8 cellular contexts compared by ENCODE assay signal in genomic region chr1:21638531-21639341, GRCh38. TPM values are rescaled to one million over a fixed set of nuclear protein-coding genes. Genes with fewer than 3 reads are reported as not detected.
DNase-seq lines count a peak whose midpoint lies in the region; ATAC-seq, FAIRE-seq and TF ChIP-seq lines count a peak whose summit lies in the region.

No MANE protein-coding gene starts in this region.

- no peak for DNase-seq in A673 (ENCODE audit: low spot score)
- peak; percentile 48 for DNase-seq in HTR-8/SVneo (ENCODE audit: insufficient read length, low spot score)
- DNase-seq in kidney, result peak; percentile 92
- no peak for DNase-seq in NAMALWA (ENCODE audit: low spot score)
- DNase-seq in GM19238 (ENCODE audit: insufficient read length, low spot score), result no peak
- DNase-seq in CD4-positive, alpha-beta T cell, result no peak

- H3K9ac ChIP-seq in kidney (ENCODE audit: low read length in 2 of 2), result peak overlapping the region; percentile 61 to 65

- no peak for TF ChIP-seq CTCF in A673 (conservative IDR thresholded peaks at IDR 0.05; ENCODE audit: low read depth, low read length)
- TF ChIP-seq CTCF in VCaP (conservative IDR thresholded peaks at IDR 0.05), result no peak
- TF ChIP-seq CTCF in kidney (IDR thresholded peaks at IDR 0.05; ENCODE audit: borderline replicate concordance, extremely low read depth, insufficient read depth), result no peak
- no peak for TF ChIP-seq CTCF in CD4-positive, alpha-beta T cell (IDR thresholded peaks at IDR 0.05)

- no TSS peak for BruUV-seq in A673 (replicated peaks; lab: Mats Ljungman, UMichigan)

- no peak overlapping the region for H3K4me3 ChIP-seq in A673 (ENCODE audit: low read depth, low read length, poor library complexity, severe bottlenecking)
- no peak overlapping the region for H3K4me3 ChIP-seq in kidney (ENCODE audit: low read length in 2 of 2)

- POLR2A ChIA-PET in A673 (lab: Charles Lee; ENCODE audit: low non-redundant PET), result no interaction called here
- POLR2A ChIA-PET in CD4-positive, alpha-beta T cell (lab: Charles Lee), result no interaction called here

- CTCF ChIA-PET in A673 (lab: Charles Lee), result no interaction called here
- CTCF ChIA-PET in CD4-positive, alpha-beta T cell (lab: Charles Lee), result no interaction called here

- no peak overlapping the region for H3K27ac Mint-ChIP-seq in CD4-positive, alpha-beta T cell

- H3K36me3 Mint-ChIP-seq in CD4-positive, alpha-beta T cell (ENCODE audit: low read depth), result no peaks in the 10 kb centered on the region

- FAIRE-seq in HTR-8/SVneo (lab: Jason Lieb, UNC) (no peak), kidney (lab: Jason Lieb, UNC) (no peak)

- ATAC-seq in GM21723 (IDR thresholded peaks at IDR 0.05; ENCODE audit: unreplicated experiment), result no peak
- no peak for ATAC-seq in CD4-positive, alpha-beta T cell (ENCODE audit: poor library complexity)

- no peaks in the 10 kb centered on the region for H3K27me3 ChIP-seq in A673 (replicated peaks; ENCODE audit: insufficient read depth, low read depth, low read length, poor library complexity)
- no peaks in the 10 kb centered on the region for H3K27me3 ChIP-seq in CD4-positive, alpha-beta T cell (ENCODE audit: control insufficient read depth, insufficient read depth, low read length)

- H3K36me3 ChIP-seq in A673 (ENCODE audit: insufficient read depth, low read length, poor library complexity, severe bottlenecking), result peaks cover 5% of the 10 kb centered on the region
- peaks cover 0 to 4% of the 10 kb centered on the region in 2 donors for H3K36me3 ChIP-seq in kidney (ENCODE audit: control insufficient read depth in 1 of 2, insufficient read depth in 2 of 2, low read length in 2 of 2)

- H3K9me3 ChIP-seq in A673 (ENCODE audit: low read depth, low read length, poor library complexity, severe bottlenecking) (no peaks in the 10 kb centered on the region), kidney (ENCODE audit: control insufficient read depth in 1 of 2, low read length in 2 of 2) (no peaks in the 10 kb centered on the region)
- no peaks in the 10 kb centered on the region for H3K9me3 ChIP-seq in CD4-positive, alpha-beta T cell (ENCODE audit: control insufficient read depth, low read length)

- peak overlapping the region; percentile 4 for H3K27ac ChIP-seq in A673 (ENCODE audit: low read depth, low read length, poor library complexity, severe bottlenecking)
- peak overlapping the region; percentile 57 for H3K27ac ChIP-seq in VCaP
- H3K27ac ChIP-seq in kidney (ENCODE audit: low read depth in 2 of 2, low read length in 2 of 2), result peak overlapping the region; percentile 95 to 96
- H3K27ac ChIP-seq in CD4-positive, alpha-beta T cell (ENCODE audit: low read depth, low read length), result no peak overlapping the region

- intact Hi-C loops in A673 (cut with micrococcal nuclease; ENCODE audit: unreplicated experiment) (no loop called here), kidney (cut with DNase I) (no loop called here)
- intact Hi-C loops in CD4-positive, alpha-beta T cell (cut with DNase I, micrococcal nuclease), result no loop called here

- peaks cover 18% of the 10 kb centered on the region for H3K4me1 ChIP-seq in A673 (ENCODE audit: insufficient read depth, low read length, poor library complexity, severe bottlenecking)
- peaks cover 45 to 48% of the 10 kb centered on the region in 2 donors for H3K4me1 ChIP-seq in kidney (ENCODE audit: control insufficient read depth in 1 of 2, insufficient read depth in 1 of 2, low read depth in 1 of 2, low read length in 2 of 2)

- H3K4me3 Mint-ChIP-seq in CD4-positive, alpha-beta T cell, result no peak overlapping the region

- H3K9me3 Mint-ChIP-seq in CD4-positive, alpha-beta T cell, result no peaks in the 10 kb centered on the region

- H3K27me3 Mint-ChIP-seq in CD4-positive, alpha-beta T cell, result peaks cover 16% of the 10 kb centered on the region

- no peaks in the 10 kb centered on the region for H3K4me1 Mint-ChIP-seq in CD4-positive, alpha-beta T cell (ENCODE audit: low read depth)

RNA-seq across cellular contexts. Expression of gene RAP1GAP, which starts 30.4 kb away (rescaled TPM):
- 37.7 and 40.3 TPM in 2 replicates for total RNA-seq in A673 (2021)
- total RNA-seq in kidney, result 39.2 TPM
- polyA plus RNA-seq in kidney (ENCODE audit: insufficient read depth, low read depth, low replicate concordance), result 200 TPM
- under 1 TPM; 0.20 to 0.44 TPM for total RNA-seq in CD4-positive, alpha-beta T cell

Comparison
In these comparisons a context has a peak if more than half of its experiments do, and no peak if none do; other contexts are left out.
1. DNase-seq: peak in HTR-8/SVneo (single experiment) and kidney (single experiment); none in A673 (single experiment), NAMALWA (single experiment), GM19238 (single experiment) and CD4-positive, alpha-beta T cell (0 of 10).
2. RNA of gene RAP1GAP, which starts 30.4 kb away (total RNA-seq): 39.2 TPM in kidney (single experiment) and 37.7 to 40.3 TPM in A673; 0.20 to 0.44 TPM in CD4-positive, alpha-beta T cell; every median in the first group is over 10 times any median in the second.